ENCODE assay signal across 9 cellular contexts in the genomic region with DNA sequence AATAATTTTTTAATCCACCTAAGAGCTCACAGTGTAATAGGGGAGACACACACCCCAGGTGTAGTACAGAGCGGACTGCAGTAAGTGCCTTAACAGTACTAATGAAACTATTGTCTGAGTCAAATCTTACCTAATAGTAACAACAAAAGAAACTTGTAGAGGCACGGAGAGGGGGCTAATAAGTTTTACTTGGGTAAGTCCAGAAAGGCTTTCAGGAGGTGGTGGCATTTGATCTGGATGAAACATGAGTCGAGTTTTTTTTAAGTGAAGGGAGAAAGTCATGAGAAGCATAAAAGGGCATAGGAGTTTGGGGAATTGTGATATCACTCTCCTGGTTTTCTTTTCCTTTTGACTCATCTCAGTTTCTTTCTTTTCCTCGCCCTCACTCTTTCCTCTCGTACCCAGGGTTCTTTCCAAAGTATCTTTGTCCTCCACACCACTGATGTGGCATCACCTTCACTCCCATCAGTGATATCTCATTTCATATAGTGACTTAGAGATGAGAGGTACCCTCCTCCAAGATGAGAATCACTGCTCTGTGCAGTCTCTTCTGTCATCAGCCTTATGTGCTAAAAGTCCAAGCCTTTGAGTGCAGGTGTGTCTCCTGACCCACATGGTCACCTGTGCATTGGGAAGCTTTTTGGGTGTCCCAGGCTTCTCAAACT. TPM values are rescaled to one million over a fixed set of nuclear protein-coding genes. Genes with fewer than 3 reads are reported as not detected.
DNase-seq lines count a peak whose midpoint lies in the region; ATAC-seq and TF ChIP-seq lines count a peak whose summit lies in the region.
"Had no signal": no experiment of that assay in that cellular context is flagged by ENCODE, and none has a peak within 500 bp of the region (broad histone marks: within the 10 kb centered on the region; RNA-seq: fewer than 3 reads in every experiment).

No MANE protein-coding gene starts in this region.

- ATAC-seq in HG02884 (IDR thresholded peaks at IDR 0.05; ENCODE audit: unreplicated experiment): peak; percentile 57
- no peak for ATAC-seq in HG03439 (IDR thresholded peaks at IDR 0.05; ENCODE audit: unreplicated experiment)

- TF ChIP-seq CTCF in GM10266 (IDR thresholded peaks at IDR 0.05; ENCODE audit: control insufficient read depth, insufficient read depth, low read depth, missing control alignments) (no peak), progenitor cell of endocrine pancreas (IDR thresholded peaks at IDR 0.05; ENCODE audit: unreplicated experiment) (no peak), WERI-Rb-1 (IDR thresholded peaks at IDR 0.05; ENCODE audit: low read depth, low read length) (no peak)

- H3K27me3 ChIP-seq in duodenal mucosa (ENCODE audit: control insufficient read depth in 1 of 2, insufficient read depth in 2 of 2, low read length in 2 of 2) (no peaks in the 10 kb centered on the region), WERI-Rb-1 (ENCODE audit: insufficient read depth, low read depth, severe bottlenecking) (no peaks in the 10 kb centered on the region)

- H3K4me1 Mint-ChIP-seq in progenitor cell of endocrine pancreas (ENCODE audit: low read depth): peaks cover 20% of the 10 kb centered on the region

- H3K4me1 ChIP-seq in duodenal mucosa (ENCODE audit: control insufficient read depth in 1 of 2, insufficient read depth in 2 of 2, low read length in 2 of 2): peaks cover 23% of the 10 kb centered on the region in 2 donors

- H3K9me3 ChIP-seq in duodenal mucosa (ENCODE audit: control insufficient read depth in 1 of 2, low read length in 2 of 2) (no peaks in the 10 kb centered on the region), WERI-Rb-1 (ENCODE audit: severe bottlenecking) (no peaks in the 10 kb centered on the region)

- H3K9ac ChIP-seq in duodenal mucosa (ENCODE audit: low read depth in 1 of 2, low read length in 2 of 2): peak overlapping the region in 1 of 2 donors; percentile 71

- H3K4me3 ChIP-seq in duodenal mucosa (ENCODE audit: low read depth in 1 of 2, low read length in 2 of 2) (peak overlapping the region; percentile 74 to 82), WERI-Rb-1 (ENCODE audit: low read depth, low read length) (no peak overlapping the region)

- peak overlapping the region; percentile 95 for H3K27ac Mint-ChIP-seq in progenitor cell of endocrine pancreas

- peak overlapping the region; percentile 81 for H3K4me3 Mint-ChIP-seq in progenitor cell of endocrine pancreas (ENCODE audit: low read depth)

- H3K27ac ChIP-seq in duodenal mucosa (ENCODE audit: low read depth, low read length) (no peak overlapping the region), WERI-Rb-1 (no peak overlapping the region)

- H3K36me3 Mint-ChIP-seq in progenitor cell of endocrine pancreas (ENCODE audit: insufficient read depth): peaks cover 39% of the 10 kb centered on the region

- H3K27me3 Mint-ChIP-seq in progenitor cell of endocrine pancreas: no peaks in the 10 kb centered on the region

- H3K36me3 ChIP-seq in duodenal mucosa (ENCODE audit: control insufficient read depth in 1 of 2, insufficient read depth in 2 of 2, low read length in 2 of 2): peaks cover 4 to 10% of the 10 kb centered on the region in 2 donors
- H3K36me3 ChIP-seq in WERI-Rb-1: peaks cover 21% of the 10 kb centered on the region

- H3K9me3 Mint-ChIP-seq in progenitor cell of endocrine pancreas (ENCODE audit: low read depth): peaks cover 19% of the 10 kb centered on the region

- DNase-seq in GM10266 (ENCODE audit: extremely low spot score) (peak; percentile 80), progenitor cell of endocrine pancreas (ENCODE audit: low spot score, unreplicated experiment) (no peak), NCI-H345 (lab: John Stamatoyannopoulos, UW) (no peak), WERI-Rb-1 (no peak), KG1 (lab: John Stamatoyannopoulos, UW) (no peak)
- DNase-seq: effector CD4-positive, alpha-beta T cell had no signal

RNA-seq across cellular contexts. Expression of gene CTNNA1, which starts 2.0 kb away (rescaled TPM):
- total RNA-seq in progenitor cell of endocrine pancreas: 384 and 394 TPM in 2 replicates
